Comparison of ENCODE assay signal across 1 cellular context in the genomic region with DNA sequence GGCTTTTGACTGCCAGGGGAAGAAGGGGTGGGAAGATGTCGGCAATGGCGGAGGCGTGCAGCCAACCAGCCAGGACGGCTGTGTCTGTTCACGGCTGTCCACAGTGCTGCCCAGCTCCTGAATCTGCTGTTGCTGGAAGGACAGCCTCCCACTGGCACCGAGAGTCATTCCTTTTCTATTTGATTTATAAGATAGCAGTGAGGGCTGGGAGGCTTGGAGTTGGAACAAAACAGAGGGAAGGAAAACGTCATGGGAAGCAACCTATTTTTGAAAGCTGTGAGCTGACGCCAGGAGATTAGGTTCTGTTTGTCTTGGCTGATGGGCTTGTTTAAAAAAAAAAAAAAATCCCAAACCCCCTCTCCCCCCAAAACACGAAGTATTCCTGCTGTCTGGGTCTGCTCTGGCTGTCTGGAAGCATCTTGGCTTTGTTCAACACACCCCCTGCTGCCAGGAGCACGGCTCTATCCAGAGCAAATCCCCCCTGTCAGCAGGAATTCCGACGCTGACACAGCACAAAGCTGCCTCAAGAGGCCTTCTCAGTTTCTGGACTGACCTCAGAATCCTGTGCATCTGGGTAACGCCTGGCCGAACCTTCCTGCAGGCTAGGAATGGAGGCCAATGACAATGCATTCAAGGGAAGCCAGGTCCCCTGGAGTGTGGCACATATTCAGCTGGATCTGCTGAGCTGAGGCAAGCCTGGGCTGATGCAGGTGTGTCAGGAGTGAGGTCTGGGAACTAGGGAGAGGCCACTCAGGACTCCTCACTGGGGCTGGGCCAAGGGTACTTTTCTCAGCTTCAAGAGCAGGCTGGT.
A peak's percentile ranks its signal among the peaks of the same experiment; 100 is the strongest.
TF ChIP-seq lines count a peak whose summit lies in the region.

No MANE protein-coding gene starts in this region.

TF ChIP-seq in H1, 55 proteins besides CTCF, POLR2A, EP300 and RAD21:
- no peak for TF ChIP-seq SIRT6 (IDR thresholded peaks at IDR 0.05; ENCODE audit: low read length)
- TF ChIP-seq NANOG (IDR thresholded peaks at IDR 0.05; ENCODE audit: insufficient read depth, low read depth, low read length, poor library complexity, severe bottlenecking): no peak
- peak; percentile 95 for TF ChIP-seq BACH1 (IDR thresholded peaks at IDR 0.05; ENCODE audit: low read length)
- no peak for TF ChIP-seq GABPA (IDR thresholded peaks at IDR 0.05; ENCODE audit: borderline replicate concordance, insufficient read depth, low read length)
- TF ChIP-seq, protein P1, sequence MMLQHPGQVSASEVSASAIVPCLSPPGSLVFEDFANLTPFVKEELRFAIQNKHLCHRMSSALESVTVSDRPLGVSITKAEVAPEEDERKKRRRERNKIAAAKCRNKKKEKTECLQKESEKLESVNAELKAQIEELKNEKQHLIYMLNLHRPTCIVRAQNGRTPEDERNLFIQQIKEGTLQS (IDR thresholded peaks at IDR 0.05; ENCODE audit: insufficient read depth, low read depth, low read length): no peak
- no peak for TF ChIP-seq RXRA (IDR thresholded peaks at IDR 0.05; ENCODE audit: insufficient read depth, low read depth, low read length)
- TF ChIP-seq SP1 (IDR thresholded peaks at IDR 0.05; ENCODE audit: low read depth, low read length): no peak
- no peak for TF ChIP-seq POLR2AphosphoS5 (IDR thresholded peaks at IDR 0.05; ENCODE audit: low read depth, low read length)
- TF ChIP-seq SRF (IDR thresholded peaks at IDR 0.05; ENCODE audit: low read depth, low read length): no peak
- TF ChIP-seq SUZ12 (IDR thresholded peaks at IDR 0.05; ENCODE audit: low read length): no peak
- no peak for TF ChIP-seq KDM4A (IDR thresholded peaks at IDR 0.05; ENCODE audit: low read depth, low read length, severe bottlenecking)
- TF ChIP-seq YY1 (IDR thresholded peaks at IDR 0.05; ENCODE audit: low read depth, low read length): no peak
- no peak for TF ChIP-seq CREB1 (IDR thresholded peaks at IDR 0.05)
- TF ChIP-seq CHD1 (IDR thresholded peaks at IDR 0.05; ENCODE audit: low read depth, low read length): no peak
- TF ChIP-seq MAFK (IDR thresholded peaks at IDR 0.05; ENCODE audit: low read depth, low read length): peak; percentile 88; the same call in 1 of the 2 replicates
- TF ChIP-seq SIN3A (conservative IDR thresholded peaks at IDR 0.05 in 1 of 2, IDR thresholded peaks at IDR 0.05 in 1 of 2; ENCODE audit: low read depth in 1 of 2, low read length in 2 of 2): no peak
- TF ChIP-seq TEAD4 (IDR thresholded peaks at IDR 0.05; ENCODE audit: low read depth, low read length): 0 out of 2 replicates have a peak, but pooled peaks have one; percentile 39
- TF ChIP-seq SAP30 (IDR thresholded peaks at IDR 0.05; ENCODE audit: insufficient read depth, insufficient replicate concordance, low read length): no peak
- TF ChIP-seq RBBP5 (IDR thresholded peaks at IDR 0.05; ENCODE audit: borderline replicate concordance, low read depth, low read length): no peak
- no peak for TF ChIP-seq TAF7 (optimal IDR thresholded peaks at IDR 0.05; ENCODE audit: borderline replicate concordance, low read depth, low read length)
- TF ChIP-seq, protein P2, sequence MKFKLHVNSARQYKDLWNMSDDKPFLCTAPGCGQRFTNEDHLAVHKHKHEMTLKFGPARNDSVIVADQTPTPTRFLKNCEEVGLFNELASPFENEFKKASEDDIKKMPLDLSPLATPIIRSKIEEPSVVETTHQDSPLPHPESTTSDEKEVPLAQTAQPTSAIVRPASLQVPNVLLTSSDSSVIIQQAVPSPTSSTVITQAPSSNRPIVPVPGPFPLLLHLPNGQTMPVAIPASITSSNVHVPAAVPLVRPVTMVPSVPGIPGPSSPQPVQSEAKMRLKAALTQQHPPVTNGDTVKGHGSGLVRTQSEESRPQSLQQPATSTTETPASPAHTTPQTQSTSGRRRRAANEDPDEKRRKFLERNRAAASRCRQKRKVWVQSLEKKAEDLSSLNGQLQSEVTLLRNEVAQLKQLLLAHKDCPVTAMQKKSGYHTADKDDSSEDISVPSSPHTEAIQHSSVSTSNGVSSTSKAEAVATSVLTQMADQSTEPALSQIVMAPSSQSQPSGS (IDR thresholded peaks at IDR 0.05; ENCODE audit: low read length): no peak
- no peak for TF ChIP-seq CEBPB (IDR thresholded peaks at IDR 0.05; ENCODE audit: low read depth, low read length)
- TF ChIP-seq CBX5 (IDR thresholded peaks at IDR 0.05; ENCODE audit: low read depth, low read length): no peak
- TF ChIP-seq TCF12 (IDR thresholded peaks at IDR 0.05; ENCODE audit: low read depth, low read length): 0 out of 2 replicates have a peak, but pooled peaks have one; percentile 3
- TF ChIP-seq HDAC6 (IDR thresholded peaks at IDR 0.05; ENCODE audit: low read depth, low read length): no peak
- no peak for TF ChIP-seq BCL11A (IDR thresholded peaks at IDR 0.05; ENCODE audit: low read depth in 2 of 2, low read length in 2 of 2)
- no peak for TF ChIP-seq FOSL1 (IDR thresholded peaks at IDR 0.05; ENCODE audit: insufficient read depth, low read depth, low read length)
- no peak for TF ChIP-seq HDAC2 (IDR thresholded peaks at IDR 0.05; ENCODE audit: borderline replicate concordance in 1 of 2, low read depth in 2 of 2, low read length in 2 of 2)
- no peak for TF ChIP-seq ASH2L (IDR thresholded peaks at IDR 0.05; ENCODE audit: low read length)
- no peak for TF ChIP-seq TBP (IDR thresholded peaks at IDR 0.05; ENCODE audit: low read depth, low read length)
- TF ChIP-seq RFX5 (IDR thresholded peaks at IDR 0.05; ENCODE audit: borderline replicate concordance, low read depth, low read length): no peak
